18 cellular contexts compared by ENCODE assay signal in the genomic region with DNA sequence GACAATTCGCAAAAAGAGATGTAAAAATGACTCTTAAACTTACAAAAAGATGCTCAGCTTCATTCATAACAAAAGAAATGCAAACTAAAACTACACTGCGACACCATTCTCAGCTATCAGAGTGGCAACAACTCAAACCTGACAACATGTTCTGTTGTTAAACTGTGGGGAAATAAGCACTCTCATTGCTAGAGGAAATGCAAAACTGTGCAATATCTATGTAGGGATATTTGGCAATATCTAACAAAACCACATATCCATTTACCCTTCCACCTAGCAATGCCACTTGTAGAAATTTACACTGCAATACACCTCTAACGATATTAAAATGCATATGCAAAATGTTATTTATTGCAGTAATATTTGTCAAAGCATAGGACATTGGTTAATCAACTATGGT.
"Had no signal": no experiment of that assay in that cellular context is flagged by ENCODE, and none has a peak within 500 bp of the region (broad histone marks: within the 10 kb centered on the region; RNA-seq: fewer than 3 reads in every experiment).

No MANE protein-coding gene starts in this region.

- DNase-seq: activated CD4-positive, alpha-beta T cell treated with anti-CD3 and anti-CD28 coated beads, Interleukin-2, amount 50 U/mL, for 1 hour; activated CD4-positive, CD25-positive, alpha-beta regulatory T cell treated with anti-CD3 and anti-CD28 coated beads, Interleukin-2, amount 50 U/mL, for 72 hours; activated CD8-positive, alpha-beta memory T cell treated with anti-CD3 and anti-CD28 coated beads, Interleukin-2, amount 50 U/mL, for 4 hours; activated naive CD4-positive, alpha-beta T cell treated with anti-CD3 and anti-CD28 coated beads for 36 hours; activated T-cell treated with anti-CD3 and anti-CD28 coated beads, Interleukin-2, amount 50 U/mL, for 4 hours; anterior cingulate cortex; brain microvascular endothelial cell; central memory CD4-positive, alpha-beta T cell; endodermal cell; foreskin fibroblast; mesendoderm; naive thymus-derived CD4-positive, alpha-beta T cell; psoas muscle; right cardiac atrium; stimulated activated CD4-positive, alpha-beta T cell treated with anti-CD3 and anti-CD28 coated beads, Interleukin-15, amount 100 ng/mL, for 24 hours; stimulated activated CD4-positive, alpha-beta T cell treated with anti-CD3 and anti-CD28 coated beads, Interleukin-2, amount 100 ng/mL, for 48 hours; transverse colon; uterus had no signal

- ATAC-seq: activated T-cell treated with anti-CD3 and anti-CD28 coated beads, Interleukin-2, amount 50 U/mL, for 4 hours; naive thymus-derived CD4-positive, alpha-beta T cell; psoas muscle; right cardiac atrium had no signal
